In genomic region chr2:207258191-207258991, GRCh38 we compare ENCODE assay signal across 8 cellular contexts.
DNase-seq lines count a peak whose midpoint lies in the region; ATAC-seq and TF ChIP-seq lines count a peak whose summit lies in the region.

No MANE protein-coding gene starts in this region.

- no peak overlapping the region for H3K4me2 ChIP-seq in GM23338

- H3K4me1 ChIP-seq in GM23338 (ENCODE audit: insufficient read depth) = peaks cover 17% of the 10 kb centered on the region
- peaks cover 16% of the 10 kb centered on the region for H3K4me1 ChIP-seq in endodermal cell (ENCODE audit: control insufficient read depth, insufficient read depth, low read length)
- H3K4me1 ChIP-seq in neuron (ENCODE audit: insufficient read depth, low read length) = peaks cover 54% of the 10 kb centered on the region
- no peaks in the 10 kb centered on the region for H3K4me1 ChIP-seq in effector memory CD4-positive, alpha-beta T cell (ENCODE audit: control insufficient read depth, insufficient read depth, low read length, poor library complexity, severe bottlenecking)

- H2AFZ ChIP-seq in GM23338 (peak overlapping the region; percentile 76; the same call in 1 of the 2 replicates), neuron (ENCODE audit: low read depth, low read length) (no peak overlapping the region)

- H3K4me3 Mint-ChIP-seq in GM23338 = no peak overlapping the region
- no peak overlapping the region for H3K4me3 Mint-ChIP-seq in endodermal cell

- ATAC-seq in GM23338 (peak; percentile 58), HG03571 (IDR thresholded peaks at IDR 0.05; ENCODE audit: unreplicated experiment) (no peak)

- H3K9ac ChIP-seq in endodermal cell (ENCODE audit: extremely low read depth, low read length, poor library complexity, severe bottlenecking) = no peak overlapping the region

- H3K4me1 Mint-ChIP-seq in GM23338 (peaks cover 31% of the 10 kb centered on the region), endodermal cell (peaks cover 41% of the 10 kb centered on the region)

- H3K27ac ChIP-seq in GM23338 (ENCODE audit: low read depth) (no peak overlapping the region), endodermal cell (ENCODE audit: low read depth, low read length) (peak overlapping the region; percentile 67)
- no peak overlapping the region for H3K27ac ChIP-seq in effector memory CD4-positive, alpha-beta T cell (ENCODE audit: insufficient read depth, low read length, poor library complexity, severe bottlenecking)

- H3K4me3 ChIP-seq in GM23338 (no peak overlapping the region), endodermal cell (ENCODE audit: low read length) (no peak overlapping the region), neuron (ENCODE audit: low read length) (peak overlapping the region; percentile 17)
- no peak overlapping the region for H3K4me3 ChIP-seq in effector memory CD4-positive, alpha-beta T cell (ENCODE audit: insufficient read depth, low read depth, low read length, poor library complexity, severe bottlenecking)

- DNase-seq in GM23338 (ENCODE audit: low spot score) (no peak), NCI-H446 (lab: John Stamatoyannopoulos, UW) (peak; percentile 70 to 93), endodermal cell (peak; percentile 51), KG1 (lab: John Stamatoyannopoulos, UW) (no peak), mesenteric fat pad (ENCODE audit: low spot score) (no peak)
- DNase-seq in effector memory CD4-positive, alpha-beta T cell = no peak

- H3K79me2 ChIP-seq in GM23338 (replicated peaks; ENCODE audit: insufficient read depth) = no peaks in the 10 kb centered on the region

- peaks cover 10% of the 10 kb centered on the region; the same call in 1 of the 2 replicates for H3K9me2 ChIP-seq in GM23338 (ENCODE audit: insufficient read depth)

- H3K36me3 Mint-ChIP-seq in GM23338 (ENCODE audit: low read depth) (no peaks in the 10 kb centered on the region), endodermal cell (ENCODE audit: low read depth) (no peaks in the 10 kb centered on the region)

- no peaks in the 10 kb centered on the region for H3F3A ChIP-seq in GM23338 (replicated peaks; ENCODE audit: low read depth)

- H3K36me3 ChIP-seq in GM23338 (ENCODE audit: insufficient read depth) (no peaks in the 10 kb centered on the region), endodermal cell (ENCODE audit: control insufficient read depth, insufficient read depth, low read length) (no peaks in the 10 kb centered on the region), neuron (ENCODE audit: insufficient read depth, low read length) (no peaks in the 10 kb centered on the region)
- H3K36me3 ChIP-seq in effector memory CD4-positive, alpha-beta T cell (ENCODE audit: control insufficient read depth, insufficient read depth, low read length) = no peaks in the 10 kb centered on the region

- H4K20me1 ChIP-seq in GM23338 (replicated peaks; ENCODE audit: insufficient read depth) = no peaks in the 10 kb centered on the region

- WGBS in endodermal cell (ENCODE audit: insufficient coverage in 1 of 2, insufficient read length in 1 of 2), 2 experiments = 79 to 86% methylated on average over 5 to 8 of the region's 8 CpGs

- H3K27ac Mint-ChIP-seq in GM23338 (no peak overlapping the region), endodermal cell (no peak overlapping the region)

- TF ChIP-seq CTCF in GM23338 (conservative IDR thresholded peaks at IDR 0.05; ENCODE audit: low read depth in 2 of 2) (no peak), endodermal cell (conservative IDR thresholded peaks at IDR 0.05) (no peak)

- peaks cover 2% of the 10 kb centered on the region for H3K27me3 Mint-ChIP-seq in GM23338 (ENCODE audit: insufficient read depth, low read depth, poor library complexity)
- peaks cover 2% of the 10 kb centered on the region for H3K27me3 Mint-ChIP-seq in endodermal cell (ENCODE audit: insufficient read depth)

- H3K27me3 ChIP-seq in GM23338 (ENCODE audit: insufficient read depth) (no peaks in the 10 kb centered on the region), endodermal cell (ENCODE audit: control insufficient read depth, insufficient read depth, low read length, poor library complexity, severe bottlenecking) (no peaks in the 10 kb centered on the region), neuron (ENCODE audit: insufficient read depth, low read length) (no peaks in the 10 kb centered on the region)
- no peaks in the 10 kb centered on the region for H3K27me3 ChIP-seq in effector memory CD4-positive, alpha-beta T cell (replicated peaks; ENCODE audit: control insufficient read depth, insufficient read depth, low read length, poor library complexity, severe bottlenecking)

- no peaks in the 10 kb centered on the region for H3K9me3 ChIP-seq in endodermal cell (ENCODE audit: control insufficient read depth, low read length)
- H3K9me3 ChIP-seq in neuron (ENCODE audit: low read length) = no peaks in the 10 kb centered on the region
- H3K9me3 ChIP-seq in effector memory CD4-positive, alpha-beta T cell (ENCODE audit: control insufficient read depth, low read length) = no peaks in the 10 kb centered on the region

- no peaks in the 10 kb centered on the region for H3K9me3 Mint-ChIP-seq in GM23338
- no peaks in the 10 kb centered on the region for H3K9me3 Mint-ChIP-seq in endodermal cell

TF ChIP-seq in GM23338, 12 proteins besides CTCF, POLR2A, EP300 and RAD21 (continues in another document):
- TF ChIP-seq CREB1 (CRISPR knock-in tag; IDR thresholded peaks at IDR 0.05; ENCODE audit: low read depth) (no peak), ZNF462 (CRISPR knock-in tag; IDR thresholded peaks at IDR 0.05) (no peak), NANOG (IDR thresholded peaks at IDR 0.05; ENCODE audit: borderline replicate concordance) (no peak), ZNF331 (CRISPR knock-in tag; IDR thresholded peaks at IDR 0.05; ENCODE audit: low read depth) (no peak)

Comparison
In these comparisons a context has a peak if more than half of its experiments do, and no peak if none do; other contexts are left out.
1. DNase-seq: peak in NCI-H446 (2 of 2) and endodermal cell (single experiment); none in GM23338 (single experiment), effector memory CD4-positive, alpha-beta T cell (0 of 3), KG1 (single experiment) and mesenteric fat pad (single experiment).